21 cellular contexts compared by ENCODE assay signal in the genomic region with DNA sequence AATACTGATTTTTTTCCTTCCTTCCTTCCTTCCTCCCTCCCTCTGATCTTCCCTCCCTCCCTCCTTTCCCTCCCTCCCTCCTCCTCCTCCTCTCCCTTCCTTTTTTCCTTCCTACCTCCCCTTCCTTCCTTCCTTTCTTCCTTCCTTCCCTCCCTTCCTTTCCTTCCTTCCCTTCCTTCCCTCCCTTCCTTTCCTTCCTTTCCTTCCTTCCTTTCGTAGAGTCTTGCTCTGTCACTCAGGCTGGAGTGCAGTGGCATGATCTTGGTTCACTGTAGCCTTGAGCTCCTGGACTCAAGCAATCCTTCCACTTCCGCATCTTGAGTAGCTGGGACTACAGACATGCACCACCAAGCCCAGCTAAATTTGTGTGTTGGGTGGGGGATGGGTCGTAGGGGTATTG.
"Had no signal": no experiment of that assay in that cellular context is flagged by ENCODE, and none has a peak within 500 bp of the region (broad histone marks: within the 10 kb centered on the region; RNA-seq: fewer than 3 reads in every experiment).

No MANE protein-coding gene starts in this region.

- FAIRE-seq: RCC 7860 had no signal

- H3K4me3 ChIP-seq: SJSA1, SK-N-MC had no signal

- H3K27ac ChIP-seq: SJSA1, SK-N-MC had no signal

- H3K9me3 ChIP-seq: SJSA1 had no signal

- H3K36me3 ChIP-seq: SJSA1 had no signal

- DNase-seq: Kasumi-1, KG1, MM.1S, NCI-H1092 treated with DMSO at 0.1 percent for 48 hours, NCI-H1436, NCI-H187, NCI-H2029, NCI-H2081 treated with DMSO at 0.1 percent for 48 hours, NCI-H2171, NCI-H226, NCI-H446, NCI-H510A, NCI-H524 treated with DMSO at 0.1 percent for 48 hours, NCI-H69, NCI-H774, Right ventricle myocardium superior, RPMI8226, SIG-M5 had no signal

- H3K4me1 ChIP-seq: SJSA1 had no signal
